ENCODE assay signal across 30 cellular contexts in the genomic region with DNA sequence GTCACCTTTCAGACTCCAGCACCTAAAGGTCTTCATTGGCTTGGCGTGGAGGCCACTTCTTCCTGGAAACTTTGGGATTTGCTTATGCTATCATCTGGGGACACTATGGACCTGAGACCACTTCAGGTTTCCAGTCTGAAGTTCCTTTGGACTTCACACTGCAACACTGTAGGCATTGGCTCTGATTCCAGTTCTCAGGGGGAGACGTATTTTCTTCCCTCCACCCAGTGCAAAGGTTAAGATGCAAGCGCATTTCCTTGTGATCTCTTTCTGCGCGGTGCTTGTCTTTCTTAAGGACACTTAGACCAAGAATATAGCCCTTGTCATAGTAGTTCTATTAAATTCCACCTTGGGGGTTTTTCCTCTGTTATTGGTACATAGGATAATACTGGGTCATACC.
"Had no signal": no experiment of that assay in that cellular context is flagged by ENCODE, and none has a peak within 500 bp of the region (broad histone marks: within the 10 kb centered on the region; RNA-seq: fewer than 3 reads in every experiment).

No MANE protein-coding gene starts in this region.

- H3K4me1 ChIP-seq: neural progenitor cell, parathyroid adenoma, psoas muscle, right lobe of liver, sigmoid colon, spleen, suprapubic skin, testis, tibial artery, upper lobe of left lung, uterus had no signal

- H3K27me3 Mint-ChIP-seq: stimulated activated memory B cell treated with anti-CD40 and anti-IgM and Interleukin-4, amounts not matched to agents 10 μg/mL and 1 μg/mL and 100 μg/mL, for 72 hours had no signal

- H3K4me1 Mint-ChIP-seq: naive thymus-derived CD4-positive, alpha-beta T cell; natural killer cell; nephron; neural progenitor cell; stimulated activated memory B cell treated with anti-CD40 and anti-IgM and Interleukin-4, amounts not matched to agents 10 μg/mL and 1 μg/mL and 100 μg/mL, for 72 hours had no signal

- H3K9me3 Mint-ChIP-seq: natural killer cell; neural progenitor cell; stimulated activated naive CD8-positive, alpha-beta T cell treated with anti-CD3 and anti-CD28 coated beads, Interleukin-15, Interleukin-2, amounts not matched to agents 100 ng/mL and 50 ng/mL, for 24 hours had no signal

- H3K27me3 ChIP-seq: neural progenitor cell, ovary, sigmoid colon, spleen, suprapubic skin, testis, tibial artery, upper lobe of left lung, uterus had no signal

- DNase-seq: naive thymus-derived CD4-positive, alpha-beta T cell; natural killer cell; occipital lobe; ovary; posterior cingulate gyrus; psoas muscle; right cardiac atrium; right lobe of liver; sigmoid colon; spleen; stimulated activated CD4-positive, alpha-beta T cell treated with anti-CD3 and anti-CD28 coated beads, Interleukin-12 subunit alpha, Interleukin-12 subunit beta, amount 100 ng/mL, for 4 hours; stimulated activated CD4-positive, alpha-beta T cell treated with anti-CD3 and anti-CD28 coated beads, Interleukin-1b, Interleukin-23, amount 100 ng/mL, for 48 hours; stimulated activated CD4-positive, alpha-beta T cell treated with anti-CD3 and anti-CD28 coated beads, Interleukin-4, amount 100 ng/mL, for 1 hour; stimulated activated CD4-positive, alpha-beta T cell treated with anti-CD3 and anti-CD28 coated beads, Interleukin-4, amount 100 ng/mL, for 4 hours; stimulated activated CD8-positive, alpha-beta memory T cell treated with anti-CD3 and anti-CD28 coated beads, Interleukin-4, amount 100 ng/mL, for 48 hours; stimulated activated naive CD4-positive, alpha-beta T cell treated with Interleukin-2 at 50 U/mL for 16 hours; substantia nigra; testis; tibial artery; trophoblast cell; upper lobe of left lung; uterus had no signal

- H3K4me3 ChIP-seq: neural progenitor cell, ovary, psoas muscle, right lobe of liver, sigmoid colon, smooth muscle cell, spleen, suprapubic skin, testis, tibial artery, upper lobe of left lung, uterus had no signal

- H3K36me3 Mint-ChIP-seq: naive thymus-derived CD4-positive, alpha-beta T cell; natural killer cell; neural progenitor cell; stimulated activated memory B cell treated with anti-CD40 and anti-IgM and Interleukin-4, amounts not matched to agents 10 μg/mL and 1 μg/mL and 100 μg/mL, for 72 hours had no signal

- H3K36me3 ChIP-seq: neural progenitor cell, ovary, right lobe of liver, sigmoid colon, spleen, suprapubic skin, tibial artery, upper lobe of left lung, uterus had no signal

- ATAC-seq: naive thymus-derived CD4-positive, alpha-beta T cell; natural killer cell; psoas muscle; right cardiac atrium; right lobe of liver; stimulated activated memory B cell treated with anti-CD40 and anti-IgM and Interleukin-4, amounts not matched to agents 10 μg/mL and 1 μg/mL and 100 μg/mL, for 72 hours had no signal

- H3K27ac ChIP-seq: neural progenitor cell, ovary, parathyroid adenoma, psoas muscle, right lobe of liver, sigmoid colon, spleen, suprapubic skin, testis, tibial artery, upper lobe of left lung, uterus had no signal

- H3K9me3 ChIP-seq: ovary, psoas muscle, right lobe of liver, sigmoid colon, suprapubic skin, testis, tibial artery, upper lobe of left lung, uterus had no signal

- H3K4me3 Mint-ChIP-seq: naive thymus-derived CD4-positive, alpha-beta T cell; natural killer cell; nephron; neural progenitor cell; stimulated activated memory B cell treated with anti-CD40 and anti-IgM and Interleukin-4, amounts not matched to agents 10 μg/mL and 1 μg/mL and 100 μg/mL, for 72 hours; stimulated activated naive CD8-positive, alpha-beta T cell treated with anti-CD3 and anti-CD28 coated beads, Interleukin-15, Interleukin-2, amounts not matched to agents 100 ng/mL and 50 ng/mL, for 24 hours had no signal

- H3K27ac Mint-ChIP-seq: naive thymus-derived CD4-positive, alpha-beta T cell; natural killer cell; nephron; neural progenitor cell; progenitor cell of endocrine pancreas; stimulated activated memory B cell treated with anti-CD40 and anti-IgM and Interleukin-4, amounts not matched to agents 10 μg/mL and 1 μg/mL and 100 μg/mL, for 72 hours; stimulated activated naive CD8-positive, alpha-beta T cell treated with anti-CD3 and anti-CD28 coated beads, Interleukin-15, Interleukin-2, amounts not matched to agents 100 ng/mL and 50 ng/mL, for 24 hours had no signal
